ENCODE assay signal across 8 cellular contexts in genomic region chr19:36604656-36605100, GRCh38. TPM values are rescaled to one million over a fixed set of nuclear protein-coding genes. Genes with fewer than 3 reads are reported as not detected.
DNase-seq lines count a peak whose midpoint lies in the region; ATAC-seq lines count a peak whose summit lies in the region.

No MANE protein-coding gene starts in this region.

- peaks cover 20% of the 10 kb centered on the region for H3K9me3 Mint-ChIP-seq in activated CD8-positive, alpha-beta T cell treated with anti-CD3 and anti-CD28 coated beads, Interleukin-2, amount 10 ng/mL, durations not matched to agents 7 days and 5 days (ENCODE audit: insufficient read depth)
- no peaks in the 10 kb centered on the region for H3K9me3 Mint-ChIP-seq in effector memory CD8-positive, alpha-beta T cell

- in situ Hi-C loops in HAP-1 (cut with MboI; ENCODE audit: low sequenced_read_pairs), result no loop called here

- H3K9me3 ChIP-seq in HAP-1, result no peaks in the 10 kb centered on the region

- peak overlapping the region; percentile 84 for H3K4me3 Mint-ChIP-seq in activated CD8-positive, alpha-beta T cell treated with anti-CD3 and anti-CD28 coated beads, Interleukin-2, amount 10 ng/mL, durations not matched to agents 7 days and 5 days
- peak overlapping the region; percentile 75 to 98 for H3K4me3 Mint-ChIP-seq in effector memory CD8-positive, alpha-beta T cell

- H3K36me3 Mint-ChIP-seq in activated CD8-positive, alpha-beta T cell treated with anti-CD3 and anti-CD28 coated beads, Interleukin-2, amount 10 ng/mL, durations not matched to agents 7 days and 5 days (ENCODE audit: low read depth), result peaks cover 50% of the 10 kb centered on the region
- peaks cover 24% of the 10 kb centered on the region for H3K36me3 Mint-ChIP-seq in effector memory CD8-positive, alpha-beta T cell (ENCODE audit: insufficient read depth)

- peak overlapping the region; percentile 92 for H3K27ac Mint-ChIP-seq in activated CD8-positive, alpha-beta T cell treated with anti-CD3 and anti-CD28 coated beads, Interleukin-2, amount 10 ng/mL, durations not matched to agents 7 days and 5 days
- peak overlapping the region; percentile 82 to 98 for H3K27ac Mint-ChIP-seq in effector memory CD8-positive, alpha-beta T cell

- CTCF ChIA-PET in activated CD8-positive, alpha-beta T cell treated with anti-CD3 and anti-CD28 coated beads, Interleukin-2, amount 10 ng/mL, durations not matched to agents 7 days and 5 days (lab: Charles Lee), result interaction anchor here (0.9 to 1.3 kb wide), 2 partner anchors 76 to 185 kb away, joined by 3 read pairs; partner anchors contain the start of gene ZNF260

- peaks cover 9% of the 10 kb centered on the region for H3K36me3 ChIP-seq in HAP-1 (replicated peaks)

- DNase-seq in ELR (ENCODE audit: low read depth) (peak; percentile 74), HAP-1 (ENCODE audit: low spot score in 2 of 2) (peak; percentile 7 to 76), NCI-H2107 (lab: John Stamatoyannopoulos, UW) (peak; percentile 9), midbrain (lab: John Stamatoyannopoulos, UW) (peak; percentile 55), NOMO-1 treated with dmso at 0.1 percent for 144 hours (lab: John Stamatoyannopoulos, UW; ENCODE audit: unreplicated experiment) (no peak)
- peak; percentile 88 for DNase-seq in activated CD8-positive, alpha-beta T cell treated with anti-CD3 and anti-CD28 coated beads, Interleukin-2, amount 10 ng/mL, durations not matched to agents 7 days and 5 days
- peak; percentile 76 to 80 (median 78) for DNase-seq in effector memory CD8-positive, alpha-beta T cell
- peak; percentile 69 to 78 for DNase-seq in stimulated activated CD8-positive, alpha-beta memory T cell treated with anti-CD3 and anti-CD28 coated beads, Interleukin-2, amount 100 ng/mL, for 1 hour (ENCODE audit: low read depth in 2 of 2)

- no peaks in the 10 kb centered on the region for H3K4me1 ChIP-seq in HAP-1

- ATAC-seq in activated CD8-positive, alpha-beta T cell treated with anti-CD3 and anti-CD28 coated beads, Interleukin-2, amount 10 ng/mL, durations not matched to agents 7 days and 5 days, result peak; percentile 87
- ATAC-seq in effector memory CD8-positive, alpha-beta T cell (replicated peaks), result peak; percentile 73

- H3K4me1 Mint-ChIP-seq in activated CD8-positive, alpha-beta T cell treated with anti-CD3 and anti-CD28 coated beads, Interleukin-2, amount 10 ng/mL, durations not matched to agents 7 days and 5 days (ENCODE audit: low read depth), result peaks cover 19% of the 10 kb centered on the region
- peaks cover 21 to 23% of the 10 kb centered on the region in 2 donors for H3K4me1 Mint-ChIP-seq in effector memory CD8-positive, alpha-beta T cell (ENCODE audit: low read depth in 2 of 2)

- no peaks in the 10 kb centered on the region for H3K27me3 ChIP-seq in HAP-1 (ENCODE audit: low read depth)

- POLR2A ChIA-PET in activated CD8-positive, alpha-beta T cell treated with anti-CD3 and anti-CD28 coated beads, Interleukin-2, amount 10 ng/mL, durations not matched to agents 7 days and 5 days (lab: Charles Lee), result interaction anchor here (0.6 to 2.9 kb wide), 14 partner anchors 8 to 473 kb away, joined by 3 to 23 read pairs (median 5); partner anchors contain the start of genes ZNF146, ZNF260, ZNF461 and ZNF529

- H3K27me3 Mint-ChIP-seq in activated CD8-positive, alpha-beta T cell treated with anti-CD3 and anti-CD28 coated beads, Interleukin-2, amount 10 ng/mL, durations not matched to agents 7 days and 5 days (ENCODE audit: low read depth), result no peaks in the 10 kb centered on the region
- no peaks in the 10 kb centered on the region for H3K27me3 Mint-ChIP-seq in effector memory CD8-positive, alpha-beta T cell

- H3K4me3 ChIP-seq in HAP-1, result peak overlapping the region; percentile 78

RNA-seq across cellular contexts. Expression of gene ZNF382, which starts 0.4 kb away (rescaled TPM):
- 10 to 100 TPM; 12.0 to 13.3 TPM for total RNA-seq in activated CD8-positive, alpha-beta T cell treated with anti-CD3 and anti-CD28 coated beads, Interleukin-2, amount 10 ng/mL, durations not matched to agents 7 days and 5 days

RNA-seq across cellular contexts. Expression of gene ZNF529, which starts 31.6 kb away (rescaled TPM):
- 10 to 100 TPM; 13.7 to 15.1 TPM for total RNA-seq in activated CD8-positive, alpha-beta T cell treated with anti-CD3 and anti-CD28 coated beads, Interleukin-2, amount 10 ng/mL, durations not matched to agents 7 days and 5 days
